11 cellular contexts compared by ENCODE assay signal in genomic region chr18:3046216-3046808, GRCh38. TPM values are rescaled to one million over a fixed set of nuclear protein-coding genes. Genes with fewer than 3 reads are reported as not detected.
DNase-seq lines count a peak whose midpoint lies in the region; ATAC-seq and TF ChIP-seq lines count a peak whose summit lies in the region.
"Had no signal": no experiment of that assay in that cellular context is flagged by ENCODE, and none has a peak within 500 bp of the region (broad histone marks: within the 10 kb centered on the region; RNA-seq: fewer than 3 reads in every experiment).

No MANE protein-coding gene starts in this region.

- TF ChIP-seq CTCF in neural crest cell (conservative IDR thresholded peaks at IDR 0.05), result no peak

- H3K4me1 Mint-ChIP-seq in T-helper 2 cell treated with Interferon-gamma antibody and Interleukin-4, amounts not matched to agents 5 μg/mL and 100 μg/mL, for 36 hours (ENCODE audit: low read depth), result peaks cover 25% of the 10 kb centered on the region
- H3K4me1 Mint-ChIP-seq in neural crest cell, result peaks cover 27% of the 10 kb centered on the region

- H3K27me3 Mint-ChIP-seq in T-helper 2 cell treated with Interferon-gamma antibody and Interleukin-4, amounts not matched to agents 5 μg/mL and 100 μg/mL, for 36 hours (ENCODE audit: low read depth), result no peaks in the 10 kb centered on the region
- no peaks in the 10 kb centered on the region for H3K27me3 Mint-ChIP-seq in neural crest cell (ENCODE audit: low read depth)
- H3K27me3 Mint-ChIP-seq: brain had no signal

- H3K36me3 Mint-ChIP-seq in T-helper 2 cell treated with Interferon-gamma antibody and Interleukin-4, amounts not matched to agents 5 μg/mL and 100 μg/mL, for 36 hours (ENCODE audit: low read depth), result no peaks in the 10 kb centered on the region
- no peaks in the 10 kb centered on the region for H3K36me3 Mint-ChIP-seq in neural crest cell (ENCODE audit: low read depth)
- H3K36me3 Mint-ChIP-seq: brain had no signal

- H3K4me3 Mint-ChIP-seq in T-helper 2 cell treated with Interferon-gamma antibody and Interleukin-4, amounts not matched to agents 5 μg/mL and 100 μg/mL, for 36 hours, result no peak overlapping the region
- no peak overlapping the region for H3K4me3 Mint-ChIP-seq in neural crest cell
- H3K4me3 Mint-ChIP-seq: brain had no signal

- H3K27ac Mint-ChIP-seq in T-helper 2 cell treated with Interferon-gamma antibody and Interleukin-4, amounts not matched to agents 5 μg/mL and 100 μg/mL, for 36 hours, result peak overlapping the region; percentile 63
- H3K27ac Mint-ChIP-seq in neural crest cell (ENCODE audit: unreplicated experiment), result peak overlapping the region; percentile 93

- no peak for DNase-seq in activated CD4-positive, CD25-positive, alpha-beta regulatory T cell treated with anti-CD3 and anti-CD28 coated beads, Interleukin-2, amount 50 U/mL, for 72 hours
- peak; percentile 51 for DNase-seq in T-helper 2 cell treated with Interferon-gamma antibody and Interleukin-4, amounts not matched to agents 5 μg/mL and 100 μg/mL, for 36 hours (ENCODE audit: low spot score)
- no peak for DNase-seq in neural crest cell (ENCODE audit: low read depth, low spot score)
- no peak for DNase-seq in SKM-1 (lab: John Stamatoyannopoulos, UW; ENCODE audit: unreplicated experiment)
- no peak for DNase-seq in NCI-H2227 treated with DMSO at 0.1 percent for 48 hours (lab: John Stamatoyannopoulos, UW)
- DNase-seq: kidney glomerular epithelial cell, sigmoid colon had no signal

- peak; percentile 69 to 78 for ATAC-seq in activated CD4-positive, CD25-positive, alpha-beta regulatory T cell treated with anti-CD3 and anti-CD28 coated beads, Interleukin-2, amount 50 U/mL, for 24 hours
- ATAC-seq in GM19023 (IDR thresholded peaks at IDR 0.05; ENCODE audit: unreplicated experiment) (peak; percentile 73), GM21786 (IDR thresholded peaks at IDR 0.05; ENCODE audit: unreplicated experiment) (no peak)

- no peaks in the 10 kb centered on the region for H3K9me3 Mint-ChIP-seq in T-helper 2 cell treated with Interferon-gamma antibody and Interleukin-4, amounts not matched to agents 5 μg/mL and 100 μg/mL, for 36 hours
- no peaks in the 10 kb centered on the region for H3K9me3 Mint-ChIP-seq in neural crest cell

RNA-seq across cellular contexts. Expression of gene LPIN2, which starts 33.4 kb away (rescaled TPM):
- 22.5 and 22.6 TPM in 2 replicates for total RNA-seq in neural crest cell
